ENCODE assay signal across 15 cellular contexts in genomic region chr17:36979585-36979941, GRCh38. TPM values are rescaled to one million over a fixed set of nuclear protein-coding genes. Genes with fewer than 3 reads are reported as not detected.
"Had no signal": no experiment of that assay in that cellular context is flagged by ENCODE, and none has a peak within 500 bp of the region (broad histone marks: within the 10 kb centered on the region; RNA-seq: fewer than 3 reads in every experiment).

No MANE protein-coding gene starts in this region.

- H3K27ac ChIP-seq: neutrophil, transverse colon had no signal

- H3K36me3 ChIP-seq: transverse colon had no signal

- H3K9me3 Mint-ChIP-seq: activated naive CD4-positive, alpha-beta T cell treated with anti-CD3 and anti-CD28 coated beads, Interleukin-2, amount 50 U/mL, for 72 hours; naive B cell; stimulated activated memory B cell treated with anti-CD40 and anti-IgM and Interleukin-4, amounts not matched to agents 10 μg/mL and 1 μg/mL and 100 μg/mL, for 72 hours had no signal

- H3K27me3 Mint-ChIP-seq: naive B cell; stimulated activated memory B cell treated with anti-CD40 and anti-IgM and Interleukin-4, amounts not matched to agents 10 μg/mL and 1 μg/mL and 100 μg/mL, for 72 hours had no signal

- ATAC-seq: activated CD4-positive, CD25-positive, alpha-beta regulatory T cell treated with anti-CD3 and anti-CD28 coated beads, Interleukin-2, amount 50 U/mL, for 24 hours; activated naive CD4-positive, alpha-beta T cell treated with anti-CD3 and anti-CD28 coated beads, Interleukin-2, amount 50 U/mL, for 72 hours; right cardiac atrium; stimulated activated memory B cell treated with anti-CD40 and anti-IgM and Interleukin-4, amounts not matched to agents 10 μg/mL and 1 μg/mL and 100 μg/mL, for 72 hours had no signal

- DNase-seq: activated effector memory CD4-positive, alpha-beta T cell treated with Interleukin-2 at 50 U/mL for 16 hours; amniotic stem cell; hippocampal formation; naive B cell; posterior cingulate gyrus; right cardiac atrium; small intestine; T-helper 1 cell; transverse colon had no signal

- H3K9me3 ChIP-seq: neutrophil, transverse colon had no signal

- H3K4me3 Mint-ChIP-seq: naive B cell; stimulated activated memory B cell treated with anti-CD40 and anti-IgM and Interleukin-4, amounts not matched to agents 10 μg/mL and 1 μg/mL and 100 μg/mL, for 72 hours had no signal

- H3K27ac Mint-ChIP-seq: activated naive CD4-positive, alpha-beta T cell treated with anti-CD3 and anti-CD28 coated beads, Interleukin-2, amount 50 U/mL, for 72 hours; stimulated activated memory B cell treated with anti-CD40 and anti-IgM and Interleukin-4, amounts not matched to agents 10 μg/mL and 1 μg/mL and 100 μg/mL, for 72 hours had no signal

- H3K4me3 ChIP-seq: transverse colon had no signal

- FAIRE-seq: small intestine had no signal

- H3K27me3 ChIP-seq: neutrophil, transverse colon had no signal

RNA-seq across cellular contexts. Expression of gene LHX1, which starts 42.3 kb away (rescaled TPM):
- total RNA-seq: activated naive CD4-positive, alpha-beta T cell treated with anti-CD3 and anti-CD28 coated beads, Interleukin-2, amount 50 U/mL, for 72 hours; lower leg skin; right cardiac atrium; subcutaneous adipose tissue; transverse colon had no signal
